In the genomic region with DNA sequence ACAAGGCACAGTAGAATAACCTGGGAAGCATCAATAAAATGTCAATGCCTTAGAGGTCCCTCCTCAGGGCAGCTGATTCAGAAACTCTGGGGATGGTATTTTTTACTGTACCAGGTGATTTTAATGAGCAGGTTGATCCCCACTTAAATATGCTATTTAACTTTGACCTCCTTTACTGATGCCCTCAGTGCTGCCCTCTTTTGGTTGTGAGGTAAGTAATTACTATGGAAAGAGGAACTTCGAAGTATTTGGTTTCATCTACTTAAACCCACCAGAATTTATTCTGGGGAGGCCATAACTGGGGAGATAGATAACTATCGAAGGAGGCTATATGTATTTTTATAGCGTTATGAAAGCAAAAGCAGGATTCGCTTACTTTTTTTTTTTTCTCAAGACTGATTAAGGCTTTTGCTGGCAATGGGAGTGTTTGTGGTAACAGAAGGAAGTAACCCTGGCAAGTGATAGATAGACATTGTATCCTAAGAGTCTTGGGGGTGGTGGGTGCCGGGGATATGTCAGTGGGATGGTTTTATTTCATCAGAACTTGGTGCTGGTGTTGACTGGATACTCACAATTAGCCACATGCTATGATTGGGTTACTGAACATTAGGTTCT, we compare ENCODE assay signal across 8 cellular contexts.
DNase-seq lines count a peak whose midpoint lies in the region; ATAC-seq and TF ChIP-seq lines count a peak whose summit lies in the region.

No MANE protein-coding gene starts in this region.

- H3K9me3 ChIP-seq in ascending aorta: no peaks in the 10 kb centered on the region

- no peaks in the 10 kb centered on the region for H3K36me3 ChIP-seq in ascending aorta

- ATAC-seq in GM19455 (IDR thresholded peaks at IDR 0.05; ENCODE audit: unreplicated experiment): peak; percentile 73
- peak; percentile 92 for ATAC-seq in HG03354 (IDR thresholded peaks at IDR 0.05; ENCODE audit: poor library complexity, severe bottlenecking, unreplicated experiment)

- no peak overlapping the region for H3K27ac ChIP-seq in ascending aorta

- intact Hi-C loops in ascending aorta (cut with DNase I): no loop called here

- no peak overlapping the region for H3K4me3 ChIP-seq in ascending aorta

- no peak for TF ChIP-seq CTCF in ascending aorta (IDR thresholded peaks at IDR 0.05)

- no peaks in the 10 kb centered on the region for H3K4me1 ChIP-seq in ascending aorta

- DNase-seq in NK-92 treated with Interleukin-12 subunit alpha and Interleukin-12 subunit beta, amount 100 ng/mL, for 24 hours (lab: John Stamatoyannopoulos, UW): peak; percentile 7
- no peak for DNase-seq in NK-92 (lab: John Stamatoyannopoulos, UW; ENCODE audit: unreplicated experiment)
- peak; percentile 10 for DNase-seq in SK-N-DZ (ENCODE audit: low spot score)
- peak; percentile 9 for DNase-seq in glomerular endothelial cell (ENCODE audit: extremely low read depth, low read depth, low spot score)
- no peak for DNase-seq in islet precursor cell
- no peak for DNase-seq in ascending aorta (ENCODE audit: low spot score in 2 of 2)

- no peaks in the 10 kb centered on the region for H3K27me3 ChIP-seq in ascending aorta

Comparison
In these comparisons a context has a peak if more than half of its experiments do, and no peak if none do; other contexts are left out.
1. DNase-seq: peak in NK-92 treated with Interleukin-12 subunit alpha and Interleukin-12 subunit beta, amount 100 ng/mL, for 24 hours (single experiment), SK-N-DZ (single experiment) and glomerular endothelial cell (single experiment); none in NK-92 (single experiment), islet precursor cell (single experiment) and ascending aorta (0 of 2).